ENCODE assay signal across 17 cellular contexts in genomic region chr20:34090645-34091044, GRCh38. TPM values are rescaled to one million over a fixed set of nuclear protein-coding genes. Genes with fewer than 3 reads are reported as not detected.
DNase-seq lines count a peak whose midpoint lies in the region; ATAC-seq and TF ChIP-seq lines count a peak whose summit lies in the region.
"Had no signal": no experiment of that assay in that cellular context is flagged by ENCODE, and none has a peak within 500 bp of the region (broad histone marks: within the 10 kb centered on the region; RNA-seq: fewer than 3 reads in every experiment).

No MANE protein-coding gene starts in this region.

- no peak for ATAC-seq in GM18517 (IDR thresholded peaks at IDR 0.05; ENCODE audit: unreplicated experiment)
- ATAC-seq: CD8-positive, alpha-beta T cell had no signal

- H3K27me3 Mint-ChIP-seq in mesothelial cell of epicardium (ENCODE audit: low read depth) = no peaks in the 10 kb centered on the region
- H3K27me3 Mint-ChIP-seq: B cell had no signal

- no peaks in the 10 kb centered on the region for H3K9me3 Mint-ChIP-seq in mesothelial cell of epicardium
- H3K9me3 Mint-ChIP-seq: CD8-positive, alpha-beta T cell had no signal

- H3K4me1 Mint-ChIP-seq in mesothelial cell of epicardium = no peaks in the 10 kb centered on the region
- H3K4me1 Mint-ChIP-seq: B cell had no signal

- no peak for DNase-seq in right atrium auricular region (ENCODE audit: low spot score)
- no peak for DNase-seq in cardiac septum (ENCODE audit: low spot score)
- DNase-seq in mesothelial cell of epicardium (ENCODE audit: low spot score in 2 of 2, unreplicated experiment in 2 of 2) = no peak
- no peak for DNase-seq in NCI-H2171 (lab: John Stamatoyannopoulos, UW)
- no peak for DNase-seq in SHP77 treated with DMSO at 0.1 percent for 48 hours (lab: John Stamatoyannopoulos, UW)
- DNase-seq: ACHN; CD8-positive, alpha-beta T cell; GF-D8; MG63; NCI-H1694; NCI-H82; Peyer's patch; Right ventricle myocardium superior had no signal

- peaks cover 44% of the 10 kb centered on the region for H3K36me3 Mint-ChIP-seq in mesothelial cell of epicardium

- H3K4me3 ChIP-seq in right atrium auricular region (no peak overlapping the region), thymus (ENCODE audit: low read length) (no peak overlapping the region)
- H3K4me3 ChIP-seq: MG63, Peyer's patch had no signal

- 96% methylated on average over 2 of the region's 2 CpGs for WGBS in thymus

- H3K27ac Mint-ChIP-seq in mesothelial cell of epicardium = peak overlapping the region; percentile 43
- H3K27ac Mint-ChIP-seq: B cell; CD8-positive, alpha-beta T cell had no signal

- H3K36me3 ChIP-seq in right atrium auricular region (peaks cover 80% of the 10 kb centered on the region), thymus (ENCODE audit: control insufficient read depth, insufficient read depth) (peaks cover 65% of the 10 kb centered on the region)

- peaks cover 0 to 24% of the 10 kb centered on the region in 2 donors for H3K4me1 ChIP-seq in right atrium auricular region
- H3K4me1 ChIP-seq in thymus (ENCODE audit: control insufficient read depth, insufficient read depth, low read length) = no peaks in the 10 kb centered on the region
- H3K4me1 ChIP-seq: Peyer's patch had no signal

- no peaks in the 10 kb centered on the region for H3K9me3 ChIP-seq in right atrium auricular region
- H3K9me3 ChIP-seq in thymus (ENCODE audit: control insufficient read depth) = no peaks in the 10 kb centered on the region
- H3K9me3 ChIP-seq: MG63, Peyer's patch had no signal

- no peak overlapping the region for H3K4me3 Mint-ChIP-seq in mesothelial cell of epicardium
- H3K4me3 Mint-ChIP-seq: B cell; CD8-positive, alpha-beta T cell had no signal

- no peak for TF ChIP-seq CTCF in right atrium auricular region (IDR thresholded peaks at IDR 0.05)
- TF ChIP-seq CTCF in VCaP (conservative IDR thresholded peaks at IDR 0.05) = no peak
- TF ChIP-seq CTCF in mesothelial cell of epicardium (IDR thresholded peaks at IDR 0.05; ENCODE audit: unreplicated experiment) = no peak

- H3K27ac ChIP-seq in right atrium auricular region (peak overlapping the region; percentile 50 to 62), VCaP (peak overlapping the region; percentile 92), thymus (ENCODE audit: low read depth) (peak overlapping the region; percentile 15)
- H3K27ac ChIP-seq: Peyer's patch had no signal

- H3K27me3 ChIP-seq in right atrium auricular region = no peaks in the 10 kb centered on the region
- H3K27me3 ChIP-seq in thymus (ENCODE audit: control insufficient read depth, insufficient read depth) = no peaks in the 10 kb centered on the region
- H3K27me3 ChIP-seq: MG63, Peyer's patch had no signal

- intact Hi-C loops in cardiac septum (cut with DNase I) = no loop called here

RNA-seq across cellular contexts. Expression of gene EIF2S2, which starts 21.4 kb away (rescaled TPM):
- total RNA-seq in right atrium auricular region (10 to 100 TPM; 35.1 to 35.6 TPM), cardiac septum (38.3 TPM), mesothelial cell of epicardium (45.5 to 46.7 TPM (median 46.1 TPM) in 3 replicates)
- 48.4 TPM for polyA plus RNA-seq in thymus

Comparison
In these comparisons a context has a peak if more than half of its experiments do, and no peak if none do; other contexts are left out.
1. H3K27ac ChIP-seq: peak in every context shown above with its lines; median percentile 92 in VCaP; 56 in right atrium auricular region; 15 in thymus.